Comparison of ENCODE assay signal across 25 cellular contexts in the genomic region with DNA sequence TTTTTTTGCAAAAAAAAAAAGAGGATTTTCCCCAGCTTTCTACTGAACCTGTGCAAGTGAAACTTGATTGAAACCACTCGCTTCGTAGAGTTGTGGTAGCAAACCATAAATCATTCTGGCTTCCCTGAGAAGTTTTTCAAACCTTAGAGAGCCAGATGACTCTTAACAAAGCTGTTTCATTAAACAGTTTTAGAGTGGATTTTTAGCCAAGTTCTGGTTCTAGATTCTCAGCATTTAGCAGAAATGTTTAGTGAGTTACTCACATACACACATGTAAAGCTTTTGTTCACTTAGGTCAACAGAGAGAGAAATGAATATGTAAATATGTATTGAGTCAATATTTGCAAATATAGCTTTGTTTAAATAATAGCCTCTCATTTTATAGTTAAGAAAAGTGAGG. TPM values are rescaled to one million over a fixed set of nuclear protein-coding genes. Genes with fewer than 3 reads are reported as not detected.
"Had no signal": no experiment of that assay in that cellular context is flagged by ENCODE, and none has a peak within 500 bp of the region (broad histone marks: within the 10 kb centered on the region; RNA-seq: fewer than 3 reads in every experiment).

No MANE protein-coding gene starts in this region.

- H3K4me3 ChIP-seq: body of pancreas, neural progenitor cell, right lobe of liver, skin epidermis, tibial artery had no signal

- H3K27ac ChIP-seq: body of pancreas, foreskin keratinocyte, neural progenitor cell, right lobe of liver, skin epidermis, tibial artery had no signal

- H3K27me3 ChIP-seq: body of pancreas, right lobe of liver, tibial artery had no signal

- H3K9me3 ChIP-seq: body of pancreas, right lobe of liver, tibial artery had no signal

- H3K36me3 ChIP-seq: neural progenitor cell, right lobe of liver, tibial artery had no signal

- DNase-seq: activated CD4-positive, alpha-beta T cell treated with anti-CD3 and anti-CD28 coated beads for 1 hour; activated CD4-positive, alpha-beta T cell treated with anti-CD3 and anti-CD28 coated beads, Interleukin-2, amount 50 U/mL, for 1 hour; activated CD8-positive, alpha-beta T cell treated with anti-CD3 and anti-CD28 coated beads, Interleukin-2, amount 10 ng/mL, durations not matched to agents 7 days and 5 days; activated gamma-delta T cell; anterior cingulate cortex; body of pancreas; caudate nucleus; dermis blood vessel endothelial cell; effector CD8-positive, alpha-beta T cell; erythroblast; foreskin keratinocyte; naive thymus-derived CD4-positive, alpha-beta T cell; posterior cingulate gyrus; right lobe of liver; stimulated activated CD4-positive, alpha-beta T cell treated with anti-CD3 and anti-CD28 coated beads, Interleukin-1b, Interleukin-23, amount 100 ng/mL, for 48 hours; substantia nigra; tibial artery had no signal

- H3K9ac ChIP-seq: neural progenitor cell had no signal

- H3K4me1 ChIP-seq: body of pancreas, foreskin keratinocyte, neural progenitor cell, right lobe of liver, tibial artery had no signal

- H3K4me2 ChIP-seq: neural progenitor cell had no signal

- ATAC-seq: activated CD8-positive, alpha-beta T cell treated with anti-CD3 and anti-CD28 coated beads, Interleukin-2, amount 10 ng/mL, durations not matched to agents 7 days and 5 days; body of pancreas; foreskin keratinocyte; left lobe of liver; naive thymus-derived CD4-positive, alpha-beta T cell; right lobe of liver had no signal

- H2AFZ ChIP-seq: neural progenitor cell had no signal

RNA-seq across cellular contexts. Expression of gene CCR9, which starts 18.1 kb away (rescaled TPM):
- total RNA-seq: activated T-helper 1 cell treated with anti-CD3 and anti-CD28 coated beads, Interleukin-12 subunit alpha, Interleukin-12 subunit beta, Interleukin-2, Interleukin-4 antibody, amounts not matched to agents 30 ng/mL and 10 ng/mL and 1 ng/mL, durations not matched to agents 14 hours and 24 hours and 36 hours; body of pancreas; dermis blood vessel endothelial cell; foreskin keratinocyte; glomerular endothelial cell; kidney epithelial cell; lung microvascular endothelial cell; urinary bladder had no signal
